Comparison of ENCODE assay signal across 2 cellular contexts in genomic region chr9:37238122-37238521, GRCh38.
TF ChIP-seq lines count a peak whose summit lies in the region.

No MANE protein-coding gene starts in this region.

TF ChIP-seq in GM23338, 12 proteins besides CTCF, POLR2A, EP300 and RAD21 (continued from another document):
- no peak for TF ChIP-seq ZNF462 (CRISPR knock-in tag; IDR thresholded peaks at IDR 0.05)
- TF ChIP-seq ZNF114 (CRISPR knock-in tag; IDR thresholded peaks at IDR 0.05) = no peak
- no peak for TF ChIP-seq JUNB (IDR thresholded peaks at IDR 0.05; ENCODE audit: unreplicated experiment)
- no peak for TF ChIP-seq NANOG (IDR thresholded peaks at IDR 0.05; ENCODE audit: borderline replicate concordance)
- no peak for TF ChIP-seq EZH2phosphoT487 (IDR thresholded peaks at IDR 0.05; ENCODE audit: unreplicated experiment)
TF ChIP-seq in GM23338: peak in this region for 0.

TF ChIP-seq in WTC11, 78 proteins besides CTCF, POLR2A, EP300 and RAD21 (continued from another document):
- TF ChIP-seq ATF6 (CRISPR knock-in tag; IDR thresholded peaks at IDR 0.05) = no peak
- TF ChIP-seq ZNF263 (CRISPR knock-in tag; IDR thresholded peaks at IDR 0.05; ENCODE audit: low read depth) = no peak
- TF ChIP-seq SMAD3 (CRISPR knock-in tag; IDR thresholded peaks at IDR 0.05; ENCODE audit: borderline replicate concordance) = no peak
- TF ChIP-seq KAT7 (CRISPR knock-in tag; IDR thresholded peaks at IDR 0.05; ENCODE audit: borderline replicate concordance) = no peak
- TF ChIP-seq USF2 (CRISPR knock-in tag; IDR thresholded peaks at IDR 0.05) = no peak
- TF ChIP-seq FOXK1 (CRISPR knock-in tag; IDR thresholded peaks at IDR 0.05) = no peak
TF ChIP-seq in WTC11: peak in this region for 0.
